ENCODE assay signal across 1 cellular context in the genomic region with DNA sequence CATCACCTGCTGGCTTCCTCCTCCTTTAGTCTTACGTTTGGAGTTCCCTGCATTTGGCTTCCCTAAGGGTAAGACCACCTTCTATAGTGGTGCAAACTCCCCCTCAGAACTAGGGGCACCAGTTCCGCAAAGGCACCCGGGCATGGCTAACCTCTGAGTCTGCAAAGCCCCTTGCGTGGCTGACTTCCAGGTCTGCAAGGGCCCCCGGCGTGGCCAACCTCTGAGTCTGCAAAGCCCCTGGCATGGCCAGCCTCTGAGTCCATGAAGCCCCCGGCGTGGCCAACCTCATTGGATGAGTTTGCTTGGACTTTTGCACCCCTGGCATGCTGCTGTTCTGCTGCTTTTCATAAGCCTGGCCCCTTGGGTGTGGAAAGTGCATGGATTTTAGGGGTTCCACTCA.
TF ChIP-seq lines count a peak whose summit lies in the region.

No MANE protein-coding gene starts in this region.

TF ChIP-seq in HepG2, 621 proteins besides CTCF, POLR2A, EP300 and RAD21:
- no peak for TF ChIP-seq FLYWCH1 (CRISPR knock-in tag; IDR thresholded peaks at IDR 0.05)
- no peak for TF ChIP-seq ZNF460 (CRISPR knock-in tag; IDR thresholded peaks at IDR 0.05; ENCODE audit: borderline replicate concordance)
- TF ChIP-seq MIER2 (CRISPR knock-in tag; IDR thresholded peaks at IDR 0.05) = no peak
- TF ChIP-seq PCBP1 (IDR thresholded peaks at IDR 0.05; ENCODE audit: borderline replicate concordance, low read depth, low read length) = no peak
- TF ChIP-seq ESRRA (CRISPR knock-in tag; IDR thresholded peaks at IDR 0.05; ENCODE audit: low read depth) = no peak
- TF ChIP-seq, protein P1, sequence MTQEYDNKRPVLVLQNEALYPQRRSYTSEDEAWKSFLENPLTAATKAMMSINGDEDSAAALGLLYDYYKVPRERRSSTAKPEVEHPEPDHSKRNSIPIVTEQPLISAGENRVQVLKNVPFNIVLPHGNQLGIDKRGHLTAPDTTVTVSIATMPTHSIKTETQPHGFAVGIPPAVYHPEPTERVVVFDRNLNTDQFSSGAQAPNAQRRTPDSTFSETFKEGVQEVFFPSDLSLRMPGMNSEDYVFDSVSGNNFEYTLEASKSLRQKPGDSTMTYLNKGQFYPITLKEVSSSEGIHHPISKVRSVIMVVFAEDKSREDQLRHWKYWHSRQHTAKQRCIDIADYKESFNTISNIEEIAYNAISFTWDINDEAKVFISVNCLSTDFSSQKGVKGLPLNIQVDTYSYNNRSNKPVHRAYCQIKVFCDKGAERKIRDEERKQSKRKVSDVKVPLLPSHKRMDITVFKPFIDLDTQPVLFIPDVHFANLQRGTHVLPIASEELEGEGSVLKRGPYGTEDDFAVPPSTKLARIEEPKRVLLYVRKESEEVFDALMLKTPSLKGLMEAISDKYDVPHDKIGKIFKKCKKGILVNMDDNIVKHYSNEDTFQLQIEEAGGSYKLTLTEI (CRISPR knock-in tag; conservative IDR thresholded peaks at IDR 0.05) = no peak
- TF ChIP-seq DMAP1 (CRISPR knock-in tag; IDR thresholded peaks at IDR 0.05) = no peak
- TF ChIP-seq, protein P2, sequence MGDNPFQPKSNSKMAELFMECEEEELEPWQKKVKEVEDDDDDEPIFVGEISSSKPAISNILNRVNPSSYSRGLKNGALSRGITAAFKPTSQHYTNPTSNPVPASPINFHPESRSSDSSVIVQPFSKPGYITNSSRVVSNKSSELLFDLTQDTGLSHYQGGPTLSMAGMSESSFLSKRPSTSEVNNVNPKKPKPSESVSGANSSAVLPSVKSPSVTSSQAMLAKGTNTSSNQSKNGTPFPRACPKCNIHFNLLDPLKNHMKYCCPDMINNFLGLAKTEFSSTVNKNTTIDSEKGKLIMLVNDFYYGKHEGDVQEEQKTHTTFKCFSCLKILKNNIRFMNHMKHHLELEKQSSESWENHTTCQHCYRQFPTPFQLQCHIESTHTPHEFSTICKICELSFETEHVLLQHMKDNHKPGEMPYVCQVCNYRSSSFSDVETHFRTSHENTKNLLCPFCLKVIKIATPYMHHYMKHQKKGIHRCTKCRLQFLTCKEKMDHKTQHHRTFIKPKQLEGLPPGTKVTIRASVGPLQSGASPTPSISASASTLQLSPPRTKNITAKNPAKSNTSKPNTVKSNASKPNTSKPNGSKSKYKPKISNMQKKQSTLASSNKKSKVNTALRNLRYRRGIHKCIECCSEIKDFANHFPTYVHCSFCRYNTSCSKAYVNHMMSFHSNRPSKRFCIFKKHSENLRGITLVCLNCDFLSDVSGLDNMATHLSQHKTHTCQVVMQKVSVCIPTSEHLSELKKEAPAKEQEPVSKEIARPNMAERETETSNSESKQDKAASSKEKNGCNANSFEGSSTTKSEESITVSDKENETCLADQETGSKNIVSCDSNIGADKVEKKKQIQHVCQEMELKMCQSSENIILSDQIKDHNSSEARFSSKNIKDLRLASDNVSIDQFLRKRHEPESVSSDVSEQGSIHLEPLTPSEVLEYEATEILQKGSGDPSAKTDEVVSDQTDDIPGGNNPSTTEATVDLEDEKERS (CRISPR knock-in tag; IDR thresholded peaks at IDR 0.05) = no peak
- no peak for TF ChIP-seq ZNF768 (CRISPR knock-in tag; IDR thresholded peaks at IDR 0.05)
- no peak for TF ChIP-seq SRSF1 (optimal IDR thresholded peaks at IDR 0.05; ENCODE audit: low read depth, low read length)
- TF ChIP-seq GTF2F1 (IDR thresholded peaks at IDR 0.05; ENCODE audit: low read length) = no peak
- TF ChIP-seq NBN (conservative IDR thresholded peaks at IDR 0.05) = no peak
- no peak for TF ChIP-seq MTF2 (CRISPR knock-in tag; IDR thresholded peaks at IDR 0.05; ENCODE audit: borderline replicate concordance)
- no peak for TF ChIP-seq ZNF557 (CRISPR knock-in tag; IDR thresholded peaks at IDR 0.05)
- TF ChIP-seq, protein P3, sequence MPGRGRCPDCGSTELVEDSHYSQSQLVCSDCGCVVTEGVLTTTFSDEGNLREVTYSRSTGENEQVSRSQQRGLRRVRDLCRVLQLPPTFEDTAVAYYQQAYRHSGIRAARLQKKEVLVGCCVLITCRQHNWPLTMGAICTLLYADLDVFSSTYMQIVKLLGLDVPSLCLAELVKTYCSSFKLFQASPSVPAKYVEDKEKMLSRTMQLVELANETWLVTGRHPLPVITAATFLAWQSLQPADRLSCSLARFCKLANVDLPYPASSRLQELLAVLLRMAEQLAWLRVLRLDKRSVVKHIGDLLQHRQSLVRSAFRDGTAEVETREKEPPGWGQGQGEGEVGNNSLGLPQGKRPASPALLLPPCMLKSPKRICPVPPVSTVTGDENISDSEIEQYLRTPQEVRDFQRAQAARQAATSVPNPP (CRISPR knock-in tag; IDR thresholded peaks at IDR 0.05) = no peak
- TF ChIP-seq SMARCC2 (IDR thresholded peaks at IDR 0.05) = no peak
- no peak for TF ChIP-seq AKAP8 (CRISPR knock-in tag; IDR thresholded peaks at IDR 0.05)
TF ChIP-seq in HepG2: peak in this region for 0.
